1 cellular context compared by ENCODE assay signal in genomic region chr9:92952861-92953620, GRCh38.
TF ChIP-seq lines count a peak whose summit lies in the region.

No MANE protein-coding gene starts in this region.

TF ChIP-seq in GM23338, 12 proteins besides CTCF, POLR2A, EP300 and RAD21 (continued from another document):
- TF ChIP-seq ZNF462 (CRISPR knock-in tag; IDR thresholded peaks at IDR 0.05): no peak
- no peak for TF ChIP-seq POLR2AphosphoS5 (IDR thresholded peaks at IDR 0.05; ENCODE audit: low read depth)
